Comparison of ENCODE assay signal across 25 cellular contexts in genomic region chr4:122005064-122005755, GRCh38. TPM values are rescaled to one million over a fixed set of nuclear protein-coding genes. Genes with fewer than 3 reads are reported as not detected.
DNase-seq lines count a peak whose midpoint lies in the region; ATAC-seq and TF ChIP-seq lines count a peak whose summit lies in the region.
"Had no signal": no experiment of that assay in that cellular context is flagged by ENCODE, and none has a peak within 500 bp of the region (broad histone marks: within the 10 kb centered on the region; RNA-seq: fewer than 3 reads in every experiment).

No MANE protein-coding gene starts in this region.

- in situ Hi-C loops in astrocyte of the cerebellum (cut with HindIII; ENCODE audit: low sequenced_read_pairs), result no loop called here

- H3K27ac ChIP-seq in SK-N-SH (ENCODE audit: low read depth in 2 of 2, low read length in 1 of 2) (no peak overlapping the region), thoracic aorta (no peak overlapping the region)
- H3K27ac ChIP-seq: 22Rv1, ascending aorta, C4-2B, skin epidermis had no signal

- CTCF ChIA-PET in SK-N-SH (lab: Yijun Ruan, JAX), result interaction anchor here (0.9 to 2.7 kb wide), 2 partner anchors 105 to 114 kb away, joined by 3 to 18 read pairs; no protein-coding TSS in a partner anchor

- TF ChIP-seq CTCF in SK-N-SH (IDR thresholded peaks at IDR 0.05) (no peak), astrocyte of the cerebellum (IDR thresholded peaks at IDR 0.05; ENCODE audit: low read depth, low read length, missing control alignments) (no peak), thoracic aorta (IDR thresholded peaks at IDR 0.05) (no peak)

- H3K9me3 ChIP-seq in SK-N-SH, result no peaks in the 10 kb centered on the region
- H3K9me3 ChIP-seq in thoracic aorta, result no peaks in the 10 kb centered on the region
- H3K9me3 ChIP-seq: ascending aorta had no signal

- DNase-seq in SK-N-SH, result no peak
- peak; percentile 59 for DNase-seq in astrocyte of the cerebellum (ENCODE audit: low read depth)
- peak; percentile 59 for DNase-seq in foreskin melanocyte
- no peak for DNase-seq in thoracic aorta (ENCODE audit: low spot score)
- no peak for DNase-seq in SW 1271 (lab: John Stamatoyannopoulos, UW)
- no peak for DNase-seq in NCI-H2029 treated with DMSO at 0.1 percent for 48 hours (lab: John Stamatoyannopoulos, UW)
- no peak for DNase-seq in NCI-H1436 (lab: John Stamatoyannopoulos, UW)
- DNase-seq: activated CD4-positive, alpha-beta T cell treated with anti-CD3 and anti-CD28 coated beads for 48 hours; activated CD8-positive, alpha-beta memory T cell treated with anti-CD3 and anti-CD28 coated beads, Interleukin-2, amount 50 U/mL, for 48 hours; activated naive CD4-positive, alpha-beta T cell; dermis blood vessel endothelial cell; DMS 273 treated with DMSO at 0.1 percent for 48 hours; head of caudate nucleus; mammary epithelial cell; naive thymus-derived CD8-positive, alpha-beta T cell; NCI-H1694; NCI-H226; stimulated activated CD4-positive, alpha-beta T cell treated with anti-CD3 and anti-CD28 coated beads, Interleukin-4, amount 100 ng/mL, for 4 hours had no signal

- H3K9me2 ChIP-seq in SK-N-SH, result no peaks in the 10 kb centered on the region

- H3K4me3 ChIP-seq in SK-N-SH (ENCODE audit: low read depth in 2 of 2, low read length in 1 of 2) (no peak overlapping the region), astrocyte of the cerebellum (ENCODE audit: low read depth, low read length) (no peak overlapping the region), thoracic aorta (peak overlapping the region; percentile 10)
- H3K4me3 ChIP-seq: skin epidermis had no signal

- no peak overlapping the region for H3K9ac ChIP-seq in SK-N-SH

- H3K27me3 ChIP-seq in SK-N-SH (ENCODE audit: insufficient read depth) (peaks cover 8% of the 10 kb centered on the region; the same call in 1 of the 2 replicates), thoracic aorta (replicated peaks; ENCODE audit: insufficient read depth) (no peaks in the 10 kb centered on the region)
- H3K27me3 ChIP-seq: ascending aorta had no signal

- no peak overlapping the region for H2AFZ ChIP-seq in SK-N-SH (ENCODE audit: low read depth)

- no peak for TF ChIP-seq EP300 in SK-N-SH (IDR thresholded peaks at IDR 0.05; ENCODE audit: borderline replicate concordance in 1 of 2, low read depth in 1 of 2, low read length in 1 of 2)

- ATAC-seq in SK-N-SH treated with all-trans-retinoic acid at 6 μM for 48 hours (no peak), thoracic aorta (ENCODE audit: insufficient number of reproducible peaks, low FRiP score, low read depth) (no peak)
- ATAC-seq: naive thymus-derived CD8-positive, alpha-beta T cell; Panc1 had no signal

- POLR2A ChIA-PET in SK-N-SH (lab: Yijun Ruan, JAX), result no interaction called here

- 20% methylated on average over 8 of the region's 8 CpGs for WGBS in SK-N-SH (ENCODE audit: low lambda C conversion rate)

- H3K79me2 ChIP-seq in SK-N-SH (ENCODE audit: insufficient read depth), result no peaks in the 10 kb centered on the region

- no peaks in the 10 kb centered on the region; a peak in 1 of 4 replicates for H3K4me1 ChIP-seq in SK-N-SH (ENCODE audit: control insufficient read depth in 1 of 2, insufficient read depth in 2 of 2, low read depth in 1 of 2, low read length in 1 of 2)
- peaks cover 0 to 14% of the 10 kb centered on the region in 2 donors for H3K4me1 ChIP-seq in thoracic aorta (ENCODE audit: control insufficient read depth in 1 of 2, low read depth in 2 of 2)
- H3K4me1 ChIP-seq: ascending aorta had no signal

- H3K36me3 ChIP-seq in SK-N-SH (replicated peaks in 1 of 2; ENCODE audit: control insufficient read depth in 1 of 2, insufficient read depth in 2 of 2, low read length in 1 of 2), result no peaks in the 10 kb centered on the region
- no peaks in the 10 kb centered on the region for H3K36me3 ChIP-seq in thoracic aorta
- H3K36me3 ChIP-seq: ascending aorta had no signal

- H3K4me2 ChIP-seq in SK-N-SH, result peak overlapping the region; percentile 42; the same call in 1 of the 2 replicates

- TF ChIP-seq RAD21 in SK-N-SH (IDR thresholded peaks at IDR 0.05; ENCODE audit: low read length), result no peak

- no peaks in the 10 kb centered on the region for H4K20me1 ChIP-seq in SK-N-SH (ENCODE audit: insufficient read depth)

- H3F3A ChIP-seq in SK-N-SH (replicated peaks; ENCODE audit: insufficient read depth), result no peaks in the 10 kb centered on the region

TF ChIP-seq in SK-N-SH, 30 proteins besides CTCF, POLR2A, EP300 and RAD21:
- TF ChIP-seq GATA2 (CRISPR knock-in tag; IDR thresholded peaks at IDR 0.05), result no peak
- TF ChIP-seq ELF1 (IDR thresholded peaks at IDR 0.05), result no peak
- TF ChIP-seq RXRA (IDR thresholded peaks at IDR 0.05; ENCODE audit: borderline replicate concordance, low read depth), result no peak
- no peak for TF ChIP-seq USF2 (IDR thresholded peaks at IDR 0.05; ENCODE audit: borderline replicate concordance, low read depth, low read length)
TF ChIP-seq in SK-N-SH: peak in this region for 0.

TF ChIP-seq in SK-N-SH treated with all-trans-retinoic acid at 6 μM for 48 hours, 23 proteins besides CTCF, POLR2A, EP300 and RAD21:
- TF ChIP-seq CSRNP3 (CRISPR knock-in tag; IDR thresholded peaks at IDR 0.05), result no peak
- TF ChIP-seq TOX (CRISPR knock-in tag; IDR thresholded peaks at IDR 0.05; ENCODE audit: borderline replicate concordance), result no peak
- no peak for TF ChIP-seq ZFP3 (CRISPR knock-in tag; IDR thresholded peaks at IDR 0.05)
- TF ChIP-seq GLIS3 (CRISPR knock-in tag; IDR thresholded peaks at IDR 0.05), result no peak
- no peak for TF ChIP-seq POU6F1 (CRISPR knock-in tag; IDR thresholded peaks at IDR 0.05; ENCODE audit: borderline replicate concordance, low read depth)
- no peak for TF ChIP-seq OSR1 (CRISPR knock-in tag; IDR thresholded peaks at IDR 0.05)

RNA-seq across cellular contexts. Expression of gene TRPC3, which starts 53.4 kb away (rescaled TPM):
- polyA plus RNA-seq in SK-N-SH (2012; rRNA removed), result not detected in 2 replicates
- polyA plus RNA-seq in SK-N-SH (2012; cell fraction: cytosol; rRNA removed), result under 0.01 TPM in 1 of 2 replicates, not detected in the other
- 0.01 TPM in 1 of 2 replicates, not detected in the other for polyA plus RNA-seq in SK-N-SH (2012; cell fraction: nucleus; rRNA removed)
- under 1 TPM; 0.27 to 0.78 TPM for total RNA-seq in thoracic aorta
- total RNA-seq: dermis blood vessel endothelial cell; MCF 10A; naive thymus-derived CD8-positive, alpha-beta T cell had no signal
- polyA plus RNA-seq: mammary epithelial cell had no signal

Comparison
In these comparisons a context has a peak if more than half of its experiments do, and no peak if none do; other contexts are left out.
1. DNase-seq: peak in astrocyte of the cerebellum (single experiment) and foreskin melanocyte (single experiment); none in SK-N-SH (single experiment), thoracic aorta (single experiment), SW 1271 (0 of 2), NCI-H2029 treated with DMSO at 0.1 percent for 48 hours (single experiment) and NCI-H1436 (single experiment).